ENCODE assay signal across 19 cellular contexts in genomic region chr17:37494401-37494831, GRCh38. TPM values are rescaled to one million over a fixed set of nuclear protein-coding genes. Genes with fewer than 3 reads are reported as not detected.
DNase-seq lines count a peak whose midpoint lies in the region; ATAC-seq, FAIRE-seq and TF ChIP-seq lines count a peak whose summit lies in the region.
"Had no signal": no experiment of that assay in that cellular context is flagged by ENCODE, and none has a peak within 500 bp of the region (broad histone marks: within the 10 kb centered on the region; RNA-seq: fewer than 3 reads in every experiment).

No MANE protein-coding gene starts in this region.

- TF ChIP-seq EP300 in HepG2 (IDR thresholded peaks at IDR 0.05; ENCODE audit: low read depth in 2 of 2, low read length in 2 of 2) = 0 out of 4 replicates have a peak, but pooled peaks of 1 of the 2 experiments have one; percentile 20
- no peak for TF ChIP-seq EP300 in HepG2 (CRISPR knock-in tag; IDR thresholded peaks at IDR 0.05; ENCODE audit: borderline replicate concordance)

- no peak for DNase-seq in stimulated activated naive CD8-positive, alpha-beta T cell treated with anti-CD3 and anti-CD28 coated beads, Interleukin-15, Interleukin-2, amounts not matched to agents 100 U/mL and 50 U/mL, for 24 hours
- DNase-seq in astrocyte of the hippocampus (ENCODE audit: low read depth, low spot score) (peak; percentile 14), HepG2 (ENCODE audit: low spot score) (peak; percentile 51), left lobe of liver (ENCODE audit: low spot score) (no peak), NCI-H524 treated with DMSO at 0.1 percent for 48 hours (lab: John Stamatoyannopoulos, UW) (no peak)
- DNase-seq in T-helper 2 cell treated with Interferon-gamma antibody and Interleukin-4, amounts not matched to agents 5 μg/mL and 100 μg/mL, for 36 hours (ENCODE audit: low spot score) = no peak
- no peak for DNase-seq in activated CD4-positive, alpha-beta T cell treated with anti-CD3 and anti-CD28 coated beads for 1 hour
- DNase-seq: activated T-cell treated with anti-CD3 and anti-CD28 coated beads for 4 hours; amniotic stem cell; erythroblast; natural killer cell; NCI-H1105; NCI-H446; right lobe of liver; stimulated activated CD4-positive, alpha-beta T cell treated with anti-CD3 and anti-CD28 coated beads, Interleukin-4, amount 100 ng/mL, for 4 hours; SW 1271 had no signal

- peaks cover 61% of the 10 kb centered on the region for H3K4me1 ChIP-seq in HepG2 (ENCODE audit: insufficient read depth, low read length)

- intact Hi-C loops in HepG2 (cut with micrococcal nuclease; ENCODE audit: unreplicated experiment) = no loop called here

- H3K4me3 ChIP-seq in HepG2 (replicated peaks in 1 of 3; ENCODE audit: insufficient read depth in 1 of 3, low read depth in 2 of 3, low read length in 3 of 3) = no peak overlapping the region
- H3K4me3 ChIP-seq: coronary artery, right lobe of liver had no signal

- no peaks in the 10 kb centered on the region for H3K36me3 ChIP-seq in HepG2 (replicated peaks in 1 of 2; ENCODE audit: control insufficient read depth in 1 of 2, insufficient read depth in 2 of 2, low read length in 2 of 2)
- H3K36me3 ChIP-seq: right lobe of liver had no signal

- no peak for FAIRE-seq in HepG2 (lab: Jason Lieb, UNC)

- no peak for ATAC-seq in stimulated activated naive CD8-positive, alpha-beta T cell treated with anti-CD3 and anti-CD28 coated beads, Interleukin-15, Interleukin-2, amounts not matched to agents 100 U/mL and 50 U/mL, for 24 hours
- ATAC-seq in HepG2 = no peak
- no peak for ATAC-seq in left lobe of liver
- ATAC-seq: natural killer cell; stimulated activated memory B cell treated with anti-CD40 and anti-IgM and Interleukin-4, amounts not matched to agents 10 μg/mL and 1 μg/mL and 100 μg/mL, for 72 hours had no signal

- no peak overlapping the region for H2AFZ ChIP-seq in HepG2 (ENCODE audit: low read length)

- peak overlapping the region; percentile 57 for H3K4me2 ChIP-seq in HepG2 (ENCODE audit: low read depth, low read length)

- H3K27me3 ChIP-seq in HepG2 (ENCODE audit: control insufficient read depth in 1 of 2, insufficient read depth in 2 of 2, low read length in 2 of 2) = no peaks in the 10 kb centered on the region; a peak in 1 of 5 replicates
- H3K27me3 ChIP-seq: right lobe of liver had no signal

- peaks cover 22% of the 10 kb centered on the region; the same call in 1 of the 2 replicates for H4K20me1 ChIP-seq in HepG2 (ENCODE audit: insufficient read depth, low read length)

- no peak for TF ChIP-seq POLR2A in HepG2 (IDR thresholded peaks at IDR 0.05; ENCODE audit: insufficient read depth in 1 of 2, low read depth in 2 of 2, low read length in 2 of 2)

- TF ChIP-seq RAD21 in HepG2 (CRISPR knock-in tag; IDR thresholded peaks at IDR 0.05) = no peak

- H3K36me3 Mint-ChIP-seq in stimulated activated naive CD8-positive, alpha-beta T cell treated with anti-CD3 and anti-CD28 coated beads, Interleukin-15, Interleukin-2, amounts not matched to agents 100 ng/mL and 50 ng/mL, for 24 hours (ENCODE audit: low read depth) = no peaks in the 10 kb centered on the region
- peaks cover 2% of the 10 kb centered on the region for H3K36me3 Mint-ChIP-seq in T-helper 2 cell treated with Interferon-gamma antibody and Interleukin-4, amounts not matched to agents 5 μg/mL and 100 μg/mL, for 36 hours (ENCODE audit: low read depth)
- H3K36me3 Mint-ChIP-seq: natural killer cell; stimulated activated memory B cell treated with anti-CD40 and anti-IgM and Interleukin-4, amounts not matched to agents 10 μg/mL and 1 μg/mL and 100 μg/mL, for 72 hours had no signal

- no TSS peak for BruUV-seq in HepG2 (replicated peaks; lab: Mats Ljungman, UMichigan)

- H3K27ac Mint-ChIP-seq in stimulated activated naive CD8-positive, alpha-beta T cell treated with anti-CD3 and anti-CD28 coated beads, Interleukin-15, Interleukin-2, amounts not matched to agents 100 ng/mL and 50 ng/mL, for 24 hours = peak overlapping the region; percentile 7
- no peak overlapping the region for H3K27ac Mint-ChIP-seq in T-helper 2 cell treated with Interferon-gamma antibody and Interleukin-4, amounts not matched to agents 5 μg/mL and 100 μg/mL, for 36 hours
- H3K27ac Mint-ChIP-seq: natural killer cell; stimulated activated memory B cell treated with anti-CD40 and anti-IgM and Interleukin-4, amounts not matched to agents 10 μg/mL and 1 μg/mL and 100 μg/mL, for 72 hours had no signal

- CTCF ChIA-PET in HepG2 (lab: Yijun Ruan, JAX; ENCODE audit: low intra/inter-chr PET ratio, low total read pairs) = no interaction called here

- H3K4me1 Mint-ChIP-seq in stimulated activated naive CD8-positive, alpha-beta T cell treated with anti-CD3 and anti-CD28 coated beads, Interleukin-15, Interleukin-2, amounts not matched to agents 100 ng/mL and 50 ng/mL, for 24 hours (ENCODE audit: low read depth) = peaks cover 43% of the 10 kb centered on the region
- H3K4me1 Mint-ChIP-seq in T-helper 2 cell treated with Interferon-gamma antibody and Interleukin-4, amounts not matched to agents 5 μg/mL and 100 μg/mL, for 36 hours (ENCODE audit: low read depth) = peaks cover 18% of the 10 kb centered on the region

- no peaks in the 10 kb centered on the region for H3K9me3 ChIP-seq in HepG2 (ENCODE audit: low read length)
- H3K9me3 ChIP-seq: right lobe of liver had no signal

- H3K9ac ChIP-seq in HepG2 (ENCODE audit: insufficient read depth, low read depth, low read length) = 0 out of 2 replicates have a peak overlapping the region, but pooled peaks have one; percentile 5

- H3K9me3 Mint-ChIP-seq in stimulated activated naive CD8-positive, alpha-beta T cell treated with anti-CD3 and anti-CD28 coated beads, Interleukin-15, Interleukin-2, amounts not matched to agents 100 ng/mL and 50 ng/mL, for 24 hours = no peaks in the 10 kb centered on the region
- H3K9me3 Mint-ChIP-seq in T-helper 2 cell treated with Interferon-gamma antibody and Interleukin-4, amounts not matched to agents 5 μg/mL and 100 μg/mL, for 36 hours = no peaks in the 10 kb centered on the region
- H3K9me3 Mint-ChIP-seq: natural killer cell; stimulated activated memory B cell treated with anti-CD40 and anti-IgM and Interleukin-4, amounts not matched to agents 10 μg/mL and 1 μg/mL and 100 μg/mL, for 72 hours had no signal

- no peaks in the 10 kb centered on the region for H3K27me3 Mint-ChIP-seq in stimulated activated naive CD8-positive, alpha-beta T cell treated with anti-CD3 and anti-CD28 coated beads, Interleukin-15, Interleukin-2, amounts not matched to agents 100 ng/mL and 50 ng/mL, for 24 hours
- peaks cover 3% of the 10 kb centered on the region for H3K27me3 Mint-ChIP-seq in T-helper 2 cell treated with Interferon-gamma antibody and Interleukin-4, amounts not matched to agents 5 μg/mL and 100 μg/mL, for 36 hours (ENCODE audit: low read depth)
- H3K27me3 Mint-ChIP-seq: stimulated activated memory B cell treated with anti-CD40 and anti-IgM and Interleukin-4, amounts not matched to agents 10 μg/mL and 1 μg/mL and 100 μg/mL, for 72 hours had no signal

- in situ Hi-C loops in HepG2 (cut with HindIII; ENCODE audit: extremely low pct_ligation_motif_present, low pct_unique_long_range_greater_than_20kb) = no loop called here

- peak overlapping the region; percentile 67 for H3K27ac ChIP-seq in HepG2 (ENCODE audit: extremely low read length, insufficient read depth, low read length)
- H3K27ac ChIP-seq: coronary artery had no signal

- peaks cover 86% of the 10 kb centered on the region for H3K79me2 ChIP-seq in HepG2 (ENCODE audit: insufficient read depth, low read length)

- H3K4me3 Mint-ChIP-seq in stimulated activated naive CD8-positive, alpha-beta T cell treated with anti-CD3 and anti-CD28 coated beads, Interleukin-15, Interleukin-2, amounts not matched to agents 100 ng/mL and 50 ng/mL, for 24 hours = no peak overlapping the region
- no peak overlapping the region for H3K4me3 Mint-ChIP-seq in T-helper 2 cell treated with Interferon-gamma antibody and Interleukin-4, amounts not matched to agents 5 μg/mL and 100 μg/mL, for 36 hours
- H3K4me3 Mint-ChIP-seq: natural killer cell; stimulated activated memory B cell treated with anti-CD40 and anti-IgM and Interleukin-4, amounts not matched to agents 10 μg/mL and 1 μg/mL and 100 μg/mL, for 72 hours had no signal

- POLR2A ChIA-PET in HepG2 (lab: Yijun Ruan, JAX) = interaction anchor here (1.1 kb wide), 1 partner anchor 87 kb away, joined by 3 read pairs; no protein-coding TSS in a partner anchor

- TF ChIP-seq CTCF in HepG2 (CRISPR knock-in tag; IDR thresholded peaks at IDR 0.05) = no peak

- WGBS in HepG2 (ENCODE audit: low lambda C conversion rate) = 14% methylated on average over 3 of the region's 3 CpGs

TF ChIP-seq in HepG2, 621 proteins besides CTCF, POLR2A, EP300 and RAD21 (continues in another document):
- TF ChIP-seq LCORL (IDR thresholded peaks at IDR 0.05) (no peak), LCORL (CRISPR knock-in tag; IDR thresholded peaks at IDR 0.05) (0 out of 2 replicates have a peak, but pooled peaks have one; percentile 51), ZNF12 (CRISPR knock-in tag; IDR thresholded peaks at IDR 0.05) (0 out of 2 replicates have a peak, but pooled peaks have one; percentile 9), HDAC1 (CRISPR knock-in tag; IDR thresholded peaks at IDR 0.05) (peak; percentile 37; the same call in 1 of the 2 replicates)

RNA-seq across cellular contexts. Expression of gene DUSP14, which starts 4.7 kb away (rescaled TPM):
- total RNA-seq in HepG2 (2016; rRNA removed; fragmentation: Illumina TruSeq; extraction: Trizol) (33.5 and 44.1 TPM in 2 replicates), left lobe of liver (10.6 TPM)
- total RNA-seq in HepG2 (2016; cell fraction: cytosol; rRNA removed; fragmentation: Illumina TruSeq; extraction: Trizol; ENCODE audit: low read depth) = 18.8 and 21.5 TPM in 2 replicates
- total RNA-seq in HepG2 (2016; cell fraction: insoluble cytoplasmic fraction; rRNA removed; fragmentation: Illumina TruSeq; extraction: Trizol) = 32.1 and 44.0 TPM in 2 replicates
- 32.9 and 33.1 TPM in 2 replicates for total RNA-seq in HepG2 (2016; cell fraction: membrane; rRNA removed; fragmentation: Illumina TruSeq; extraction: Trizol)
- total RNA-seq in HepG2 (2016; cell fraction: nucleus; rRNA removed; fragmentation: Illumina TruSeq; extraction: Trizol) = 11.9 and 15.3 TPM in 2 replicates
- polyA plus RNA-seq in HepG2 (2011; rRNA removed) = 38.6 and 39.8 TPM in 2 replicates
- polyA plus RNA-seq in HepG2 (2011; cell fraction: cytosol; rRNA removed) = 39.9 and 43.8 TPM in 2 replicates
- polyA plus RNA-seq in HepG2 (2011; cell fraction: nucleus; rRNA removed) = 17.1 and 18.3 TPM in 2 replicates
- polyA plus RNA-seq in HepG2 (2012) = 17.8 and 27.2 TPM in 2 replicates
- polyA plus RNA-seq in HepG2 (2016; cell fraction: cytosol; fragmentation: Illumina TruSeq; extraction: Trizol; ENCODE audit: low read depth) = 17.9 and 19.4 TPM in 2 replicates
- 53.9 and 55.7 TPM in 2 replicates for polyA plus RNA-seq in HepG2 (2016; cell fraction: insoluble cytoplasmic fraction; fragmentation: Illumina TruSeq; extraction: Trizol; ENCODE audit: low read depth)
- polyA plus RNA-seq in HepG2 (2016; cell fraction: membrane; fragmentation: Illumina TruSeq; extraction: Trizol; ENCODE audit: low read depth) = 27.9 and 28.1 TPM in 2 replicates
- 25.9 and 26.2 TPM in 2 replicates for polyA plus RNA-seq in HepG2 (2016; cell fraction: nucleus; fragmentation: Illumina TruSeq; extraction: Trizol; ENCODE audit: insufficient read depth, low read depth)
- 55.5 and 55.9 TPM in 2 replicates for polyA minus RNA-seq in HepG2 (2011; rRNA and poly(A)+ RNA removed; ENCODE audit: low replicate concordance)
- 13.8 and 14.9 TPM in 2 replicates for polyA minus RNA-seq in HepG2 (2011; cell fraction: cytosol; rRNA and poly(A)+ RNA removed)
- polyA minus RNA-seq in HepG2 (2011; cell fraction: nucleus; rRNA and poly(A)+ RNA removed) = 8.9 and 10.8 TPM in 2 replicates

Comparison
In these comparisons a context has a peak if more than half of its experiments do, and no peak if none do; other contexts are left out.
1. DNase-seq: peak in astrocyte of the hippocampus (single experiment) and HepG2 (single experiment); none in stimulated activated naive CD8-positive, alpha-beta T cell treated with anti-CD3 and anti-CD28 coated beads, Interleukin-15, Interleukin-2, amounts not matched to agents 100 U/mL and 50 U/mL, for 24 hours (single experiment), left lobe of liver (single experiment), NCI-H524 treated with DMSO at 0.1 percent for 48 hours (single experiment), T-helper 2 cell treated with Interferon-gamma antibody and Interleukin-4, amounts not matched to agents 5 μg/mL and 100 μg/mL, for 36 hours (single experiment) and activated CD4-positive, alpha-beta T cell treated with anti-CD3 and anti-CD28 coated beads for 1 hour (single experiment).